8 cellular contexts compared by ENCODE assay signal in genomic region chr10:103757531-103758293, GRCh38.
A peak's percentile ranks its signal among the peaks of the same experiment; 100 is the strongest.
DNase-seq lines count a peak whose midpoint lies in the region; ATAC-seq and TF ChIP-seq lines count a peak whose summit lies in the region.

No MANE protein-coding gene starts in this region.

- peak overlapping the region; percentile 59 for H3K27ac ChIP-seq in hepatocyte

- H2AFZ ChIP-seq in hepatocyte, result no peak overlapping the region

- peaks cover 9% of the 10 kb centered on the region for H3K4me1 ChIP-seq in hepatocyte (ENCODE audit: insufficient read depth)

- ATAC-seq in GM19043 (IDR thresholded peaks at IDR 0.05; ENCODE audit: low read depth, unreplicated experiment) (peak; percentile 44), omental fat pad (ENCODE audit: low FRiP score) (no peak), HG02884 (IDR thresholded peaks at IDR 0.05; ENCODE audit: unreplicated experiment) (no peak)

- TF ChIP-seq CTCF in hepatocyte (IDR thresholded peaks at IDR 0.05; ENCODE audit: poor library complexity) (no peak), omental fat pad (IDR thresholded peaks at IDR 0.05) (no peak)

- DNase-seq in OCI-M1 (lab: John Stamatoyannopoulos, UW) (peak; percentile 74), amniotic epithelial cell (ENCODE audit: low read depth) (peak; percentile 81), hepatocyte (ENCODE audit: low spot score) (peak; percentile 43), omental fat pad (ENCODE audit: low spot score) (no peak), LoVo (ENCODE audit: low spot score) (no peak)
- peak; percentile 29 for DNase-seq in stimulated activated CD8-positive, alpha-beta memory T cell treated with anti-CD3 and anti-CD28 coated beads, Interleukin-12 subunit alpha, Interleukin-12 subunit beta, amount 100 ng/mL, for 1 hour (ENCODE audit: low read depth)

- no peak overlapping the region for H3K4me2 ChIP-seq in hepatocyte

- H3K27me3 ChIP-seq in hepatocyte, result no peaks in the 10 kb centered on the region

- peaks cover 2% of the 10 kb centered on the region for H3K79me2 ChIP-seq in hepatocyte

- H3K36me3 ChIP-seq in hepatocyte (replicated peaks; ENCODE audit: insufficient read depth, low read depth), result no peaks in the 10 kb centered on the region

- H3K9me2 ChIP-seq in hepatocyte (replicated peaks; ENCODE audit: insufficient read depth), result no peaks in the 10 kb centered on the region

- no peaks in the 10 kb centered on the region for H3K9me3 ChIP-seq in hepatocyte (ENCODE audit: low read depth)

- no peak overlapping the region for H3K4me3 ChIP-seq in hepatocyte

- WGBS in hepatocyte (ENCODE audit: low lambda C conversion rate, missing lambda C conversion rate), result 63% methylated on average over 18 of the region's 18 CpGs

- H4K20me1 ChIP-seq in hepatocyte (ENCODE audit: insufficient read depth, poor library complexity, severe bottlenecking), result no peaks in the 10 kb centered on the region

Comparison
In these comparisons a context has a peak if more than half of its experiments do, and no peak if none do; other contexts are left out.
1. DNase-seq: peak in OCI-M1 (single experiment), amniotic epithelial cell (single experiment), hepatocyte (single experiment) and stimulated activated CD8-positive, alpha-beta memory T cell treated with anti-CD3 and anti-CD28 coated beads, Interleukin-12 subunit alpha, Interleukin-12 subunit beta, amount 100 ng/mL, for 1 hour (single experiment); none in omental fat pad (single experiment) and LoVo (single experiment).